In the genomic region with DNA sequence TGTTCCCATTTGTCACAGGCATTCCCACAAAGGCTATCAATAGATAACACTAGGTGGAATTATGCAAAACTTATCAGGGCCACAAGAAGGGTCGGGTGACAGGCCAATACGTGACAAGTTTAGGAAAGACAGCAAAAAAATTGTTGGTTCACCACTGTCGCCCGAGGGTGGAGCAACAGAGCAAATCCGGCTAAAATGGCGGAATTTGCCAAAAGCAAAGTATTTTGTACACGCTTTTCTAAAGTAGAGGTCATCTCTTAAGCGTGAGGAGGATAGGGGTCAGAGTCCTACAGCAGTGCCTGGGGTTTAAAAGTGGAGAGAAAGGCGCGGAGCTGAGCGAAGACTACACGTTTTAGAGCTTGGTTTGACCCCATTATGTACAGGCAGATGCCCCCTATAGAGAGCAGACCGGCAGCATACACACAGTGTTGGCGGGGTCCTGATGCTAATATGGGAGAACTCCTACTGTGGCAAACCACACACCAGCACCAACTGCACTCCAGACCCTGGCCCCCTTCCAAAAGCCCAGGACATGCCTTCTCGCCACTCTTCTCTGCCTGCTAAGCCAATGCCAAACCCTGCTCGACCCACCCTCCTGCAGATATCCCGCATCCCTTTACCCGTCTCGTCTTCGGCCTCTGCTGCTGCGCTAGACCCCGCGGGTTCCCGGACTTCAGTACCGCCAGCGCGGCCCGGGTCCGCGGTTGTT, we compare ENCODE assay signal across 8 cellular contexts. TPM values are rescaled to one million over a fixed set of nuclear protein-coding genes. Genes with fewer than 3 reads are reported as not detected.
DNase-seq lines count a peak whose midpoint lies in the region; ATAC-seq and TF ChIP-seq lines count a peak whose summit lies in the region.

No MANE protein-coding gene starts in this region.

- no peak overlapping the region for H3K27ac ChIP-seq in right lobe of liver
- no peak overlapping the region for H3K27ac ChIP-seq in testis

- H3K27me3 ChIP-seq in right lobe of liver (no peaks in the 10 kb centered on the region), testis (no peaks in the 10 kb centered on the region)

- TF ChIP-seq POLR2A in Raji (IDR thresholded peaks at IDR 0.05; ENCODE audit: insufficient read depth, low read depth, low read length) (peak; percentile 42), right lobe of liver (IDR thresholded peaks at IDR 0.05) (no peak), testis (IDR thresholded peaks at IDR 0.05) (no peak)

- ATAC-seq in GM21381 (IDR thresholded peaks at IDR 0.05; ENCODE audit: unreplicated experiment) (peak; percentile 34), HG03571 (IDR thresholded peaks at IDR 0.05; ENCODE audit: unreplicated experiment) (peak; percentile 40), right lobe of liver (peak in 2 of 4 donors; percentile 3 to 9)

- no peaks in the 10 kb centered on the region for H3K4me1 ChIP-seq in right lobe of liver
- peaks cover 4% of the 10 kb centered on the region for H3K4me1 ChIP-seq in testis

- TF ChIP-seq CTCF in right lobe of liver (IDR thresholded peaks at IDR 0.05) = no peak
- TF ChIP-seq CTCF in testis (IDR thresholded peaks at IDR 0.05) = no peak

- intact Hi-C loops in right lobe of liver (cut with DNase I) (no loop called here), testis (cut with DNase I; ENCODE audit: low total_unique reads) (no loop called here)

- DNase-seq in SIG-M5 treated with dmso at 0.1 percent for 504 hours (lab: John Stamatoyannopoulos, UW; ENCODE audit: unreplicated experiment) (peak; percentile 69), SIG-M5 (lab: John Stamatoyannopoulos, UW) (no peak), cerebellar cortex (ENCODE audit: low spot score) (peak; percentile 27), right lobe of liver (peak in 2 of 3 donors; percentile 60), testis (peak; percentile 30)

- H3K36me3 ChIP-seq in right lobe of liver = no peaks in the 10 kb centered on the region
- no peaks in the 10 kb centered on the region for H3K36me3 ChIP-seq in testis (ENCODE audit: low read depth, missing control alignments)

- WGBS in right lobe of liver (ENCODE audit: insufficient coverage, low coverage, low lambda C conversion rate, missing lambda C conversion rate) = 5% methylated on average over 28 of the region's 30 CpGs
- WGBS in testis, 2 donors = 4% methylated on average over 14 to 29 of the region's 30 CpGs

- H3K4me3 ChIP-seq in right lobe of liver = peak overlapping the region; percentile 56 to 59 (median 58)
- H3K4me3 ChIP-seq in testis = peak overlapping the region; percentile 61 to 67

- H3K9me3 ChIP-seq in right lobe of liver (no peaks in the 10 kb centered on the region), testis (no peaks in the 10 kb centered on the region)

RNA-seq across cellular contexts. Expression of a gene that starts 0.7 kb away (rescaled TPM):
- total RNA-seq in right lobe of liver (1 to 10 TPM in 3 of 6 experiments, under 1 TPM in 3; 0.15 to 4.3 (median 1.4) TPM), testis (1 to 10 TPM; 6.3 to 8.0 TPM)
- 10.2 TPM for polyA plus RNA-seq in testis (ENCODE audit: insufficient read depth, low read depth, low replicate concordance)

RNA-seq across cellular contexts. Expression of a gene that starts 21.8 kb away (rescaled TPM):
- total RNA-seq in right lobe of liver (10 to 100 TPM in 1 of 6 experiments, 1 to 10 TPM in 5; 3.6 to 12.5 (median 6.5) TPM), testis (10 to 100 TPM; 52.2 to 55.7 TPM)
- 74.6 TPM for polyA plus RNA-seq in testis (ENCODE audit: insufficient read depth, low read depth, low replicate concordance)

RNA-seq across cellular contexts. Expression of a gene that starts 47.3 kb away (rescaled TPM):
- total RNA-seq in right lobe of liver (1 to 10 TPM; 1.8 to 7.0 (median 3.6) TPM), testis (10 to 100 TPM; 18.3 to 23.4 TPM)
- polyA plus RNA-seq in testis (ENCODE audit: insufficient read depth, low read depth, low replicate concordance) = 16.7 TPM

RNA-seq across cellular contexts. Expression of a gene that starts 58.0 kb away (rescaled TPM):
- total RNA-seq in right lobe of liver = not detected
- under 1 TPM; 0.25 to 0.87 TPM for total RNA-seq in testis
- 0.30 TPM for polyA plus RNA-seq in testis (ENCODE audit: insufficient read depth, low read depth, low replicate concordance)
